ENCODE assay signal across 20 cellular contexts in the genomic region with DNA sequence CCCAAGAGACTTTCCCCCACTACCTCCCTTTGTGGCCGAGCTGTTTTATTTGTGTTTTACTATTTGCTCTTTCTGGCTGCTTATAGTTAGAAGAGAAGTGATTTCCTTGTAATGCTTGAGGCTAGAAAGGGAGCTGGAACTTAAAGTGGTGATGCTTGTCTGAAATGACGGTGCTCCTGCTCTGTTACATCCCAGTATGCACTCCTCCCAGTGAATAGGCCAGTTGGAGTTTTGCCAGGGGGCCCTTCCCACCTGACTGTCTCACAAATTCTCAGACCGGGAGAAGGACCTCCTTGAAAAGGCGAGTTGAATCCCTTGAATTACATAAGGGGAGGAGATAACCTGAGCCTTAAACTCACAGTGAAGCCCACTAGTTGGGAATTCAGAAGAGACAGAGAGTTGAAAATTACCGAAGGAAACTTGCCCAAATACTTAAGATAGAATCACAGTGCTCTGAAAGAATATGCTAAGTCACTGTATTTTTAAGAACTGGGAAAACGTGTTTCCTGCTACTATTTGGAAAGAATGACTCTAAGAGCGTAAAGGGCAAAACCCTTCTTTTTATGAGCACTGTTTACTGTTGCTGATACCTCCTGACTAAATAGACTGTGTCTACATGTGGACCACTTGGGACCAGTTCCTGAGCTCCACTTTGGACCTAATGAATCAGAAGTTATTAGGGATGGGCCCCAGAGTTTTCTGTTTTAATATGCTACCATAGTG.
DNase-seq lines count a peak whose midpoint lies in the region; ATAC-seq, FAIRE-seq and TF ChIP-seq lines count a peak whose summit lies in the region.
"Had no signal": no experiment of that assay in that cellular context is flagged by ENCODE, and none has a peak within 500 bp of the region (broad histone marks: within the 10 kb centered on the region; RNA-seq: fewer than 3 reads in every experiment).

No MANE protein-coding gene starts in this region.

- ATAC-seq in K562 (no peak), upper lobe of right lung (peak; percentile 31), psoas muscle (no peak), HG02571 (IDR thresholded peaks at IDR 0.05; ENCODE audit: unreplicated experiment) (no peak)
- no peak for ATAC-seq in activated T-helper 17 cell treated with anti-CD3 and anti-CD28 coated beads, Interleukin-2, amount 50 U/mL, for 72 hours (replicated peaks)
- ATAC-seq: Panc1 had no signal

- H3K36me3 ChIP-seq in mammary epithelial cell (ENCODE audit: insufficient read depth, low read length) (no peaks in the 10 kb centered on the region), K562 (ENCODE audit: control insufficient read depth, insufficient read depth, low read length) (no peaks in the 10 kb centered on the region), upper lobe of right lung (no peaks in the 10 kb centered on the region), psoas muscle (ENCODE audit: insufficient read depth in 1 of 2, low read depth in 1 of 2) (no peaks in the 10 kb centered on the region)
- H3K36me3 ChIP-seq: BLaER1 treated with 17β-estradiol and CSF1 and Interleukin-3, amounts not matched to agents 10 nM and 100 nM had no signal

- peaks cover 7% of the 10 kb centered on the region for H3K9me3 Mint-ChIP-seq in neural crest cell
- H3K9me3 Mint-ChIP-seq in activated T-helper 17 cell treated with anti-CD3 and anti-CD28 coated beads, Interleukin-2, amount 50 U/mL, for 72 hours: peaks cover 4% of the 10 kb centered on the region

- H3K79me2 ChIP-seq in mammary epithelial cell (ENCODE audit: insufficient read depth, low read length): no peaks in the 10 kb centered on the region
- H3K79me2 ChIP-seq in K562 (ENCODE audit: control insufficient read depth, insufficient read depth, low read length): no peaks in the 10 kb centered on the region

- in situ Hi-C loops in T47D (cut with HindIII; ENCODE audit: low pct_unique_long_range_greater_than_20kb, low sequenced_read_pairs): no loop called here
- in situ Hi-C loops in mammary epithelial cell (cut with MboI; ENCODE audit: low sequenced_read_pairs in 2 of 2): no loop called here
- in situ Hi-C loops in K562 (cut with MboI): no loop called here

- TF ChIP-seq RAD21 in K562 (CRISPR knock-in tag; conservative IDR thresholded peaks at IDR 0.05 in 1 of 2, IDR thresholded peaks at IDR 0.05 in 1 of 2): no peak

- H3K36me3 Mint-ChIP-seq in neural crest cell (ENCODE audit: low read depth): peaks cover 2% of the 10 kb centered on the region
- no peaks in the 10 kb centered on the region for H3K36me3 Mint-ChIP-seq in activated T-helper 17 cell treated with anti-CD3 and anti-CD28 coated beads, Interleukin-2, amount 50 U/mL, for 72 hours (ENCODE audit: low read depth)

- TF ChIP-seq POLR2A in K562 (conservative IDR thresholded peaks at IDR 0.05): no peak

- H3K4me3 Mint-ChIP-seq in neural crest cell: no peak overlapping the region
- no peak overlapping the region for H3K4me3 Mint-ChIP-seq in activated T-helper 17 cell treated with anti-CD3 and anti-CD28 coated beads, Interleukin-2, amount 50 U/mL, for 72 hours

- H3K4me1 Mint-ChIP-seq in neural crest cell: peaks cover 4% of the 10 kb centered on the region
- H3K4me1 Mint-ChIP-seq in activated T-helper 17 cell treated with anti-CD3 and anti-CD28 coated beads, Interleukin-2, amount 50 U/mL, for 72 hours: no peaks in the 10 kb centered on the region

- H3K4me2 ChIP-seq in mammary epithelial cell (ENCODE audit: insufficient read depth, low read depth, low read length) (no peak overlapping the region), K562 (ENCODE audit: insufficient read depth, low read length) (no peak overlapping the region)

- dilution Hi-C loops in mammary epithelial cell (cut with HindIII; ENCODE audit: low sequenced_read_pairs): no loop called here

- 53% methylated on average over 6 of the region's 7 CpGs for WGBS in mammary epithelial cell (ENCODE audit: low coverage, missing lambda C conversion rate)
- 0% methylated on average over 7 of the region's 7 CpGs for WGBS in K562 (ENCODE audit: insufficient coverage, low coverage, missing lambda C conversion rate)
- 48 to 66% (median 64%) methylated on average over 7 of the region's 7 CpGs for WGBS in psoas muscle, 3 donors

- H3K27me3 Mint-ChIP-seq in neural crest cell (ENCODE audit: low read depth): no peaks in the 10 kb centered on the region
- H3K27me3 Mint-ChIP-seq in activated T-helper 17 cell treated with anti-CD3 and anti-CD28 coated beads, Interleukin-2, amount 50 U/mL, for 72 hours: peaks cover 18% of the 10 kb centered on the region

- H3K27ac Mint-ChIP-seq in neural crest cell (ENCODE audit: unreplicated experiment): peak overlapping the region; percentile 78
- no peak overlapping the region for H3K27ac Mint-ChIP-seq in activated T-helper 17 cell treated with anti-CD3 and anti-CD28 coated beads, Interleukin-2, amount 50 U/mL, for 72 hours

- no peak for FAIRE-seq in K562 (lab: Jason Lieb, UNC)
- FAIRE-seq: A204.1, GM12891, GM18507 had no signal

- intact Hi-C loops in mammary epithelial cell (cut with micrococcal nuclease) (no loop called here), K562 (cut with micrococcal nuclease) (no loop called here), upper lobe of right lung (cut with DNase I) (no loop called here), psoas muscle (cut with DNase I) (no loop called here)

- H3K9me1 ChIP-seq in K562 (ENCODE audit: control insufficient read depth, insufficient read depth, low read length): no peaks in the 10 kb centered on the region

- TF ChIP-seq CTCF in mammary epithelial cell (conservative IDR thresholded peaks at IDR 0.05 in 1 of 2, IDR thresholded peaks at IDR 0.05 in 1 of 2; ENCODE audit: extremely low read depth in 1 of 2, insufficient read depth in 1 of 2, low read depth in 1 of 2, low read length in 2 of 2) (no peak), K562 (IDR thresholded peaks at IDR 0.05 in 2 of 3, conservative IDR thresholded peaks at IDR 0.05 in 1 of 3; ENCODE audit: insufficient read depth in 2 of 3, low read depth in 1 of 3, low read length in 3 of 3) (no peak), neural crest cell (conservative IDR thresholded peaks at IDR 0.05) (no peak), upper lobe of right lung (IDR thresholded peaks at IDR 0.05) (no peak), psoas muscle (IDR thresholded peaks at IDR 0.05) (no peak)

- H2AFZ ChIP-seq in mammary epithelial cell (ENCODE audit: low read depth, low read length) (no peak overlapping the region), K562 (ENCODE audit: low read depth, low read length) (no peak overlapping the region)
- H2AFZ ChIP-seq: GM23248 had no signal

- POLR2A ChIA-PET in K562 (lab: Yijun Ruan, JAX): interaction anchor here (0.6 kb wide), 1 partner anchor 27 kb away, joined by 3 read pairs; no protein-coding TSS in a partner anchor

- CTCF ChIA-PET in mammary epithelial cell (lab: Charles Lee; ENCODE audit: low non-redundant PET): no interaction called here
- CTCF ChIA-PET in K562 (lab: Yijun Ruan, JAX; ENCODE audit: low intra/inter-chr PET ratio): no interaction called here

- H3K9me3 ChIP-seq in mammary epithelial cell (replicated peaks; ENCODE audit: insufficient read depth, low read length): peaks cover 5% of the 10 kb centered on the region
- H3K9me3 ChIP-seq in K562 (replicated peaks; ENCODE audit: control insufficient read depth, insufficient read depth, low read depth, low read length): no peaks in the 10 kb centered on the region
- no peaks in the 10 kb centered on the region for H3K9me3 ChIP-seq in upper lobe of right lung
- H3K9me3 ChIP-seq in psoas muscle: no peaks in the 10 kb centered on the region

- H4K20me1 ChIP-seq in mammary epithelial cell (ENCODE audit: insufficient read depth, low read length): no peaks in the 10 kb centered on the region
- no peaks in the 10 kb centered on the region for H4K20me1 ChIP-seq in K562 (replicated peaks; ENCODE audit: control insufficient read depth, insufficient read depth, low read length)
- H4K20me1 ChIP-seq: BLaER1 treated with 17β-estradiol and CSF1 and Interleukin-3, amounts not matched to agents 10 nM and 100 nM had no signal

- BruUV-seq in mammary epithelial cell (replicated peaks; lab: Mats Ljungman, UMichigan): no TSS peak
- no TSS peak for BruUV-seq in K562 (replicated peaks; lab: Mats Ljungman, UMichigan)

- DNase-seq in T47D (ENCODE audit: low read depth in 1 of 2, low spot score in 1 of 2) (peak; percentile 26 to 95), mammary epithelial cell (no peak), K562 (ENCODE audit: extremely low read depth in 1 of 4, low spot score in 3 of 4) (no peak), neural crest cell (ENCODE audit: low read depth, low spot score) (no peak), upper lobe of right lung (no peak), psoas muscle (no peak)
- DNase-seq: GF-D8, GM23248, HCEC 1CT, KG1, NCI-H1417 treated with DMSO at 0.1 percent for 48 hours, NCI-H2029, NCI-H510A treated with DMSO at 0.1 percent for 48 hours had no signal

- no peak overlapping the region for H3K27ac ChIP-seq in mammary epithelial cell (ENCODE audit: insufficient read depth, low read depth, low read length)
- no peak overlapping the region for H3K27ac ChIP-seq in K562 (ENCODE audit: extremely low read depth, low read depth, low read length)
- H3K27ac ChIP-seq in upper lobe of right lung: no peak overlapping the region
- H3K27ac ChIP-seq in psoas muscle: no peak overlapping the region
- H3K27ac ChIP-seq: BLaER1 treated with 17β-estradiol and CSF1 and Interleukin-3, amounts not matched to agents 10 nM and 100 nM; GM23248 had no signal

- H3K9ac ChIP-seq in mammary epithelial cell (ENCODE audit: insufficient read depth, low read length): no peak overlapping the region
- H3K9ac ChIP-seq in K562 (ENCODE audit: insufficient read depth in 1 of 2, low read depth in 2 of 2, low read length in 2 of 2): no peak overlapping the region
- H3K9ac ChIP-seq: BLaER1 treated with 17β-estradiol and CSF1 and Interleukin-3, amounts not matched to agents 10 nM and 100 nM; GM23248 had no signal

- no peaks in the 10 kb centered on the region for H3K4me1 ChIP-seq in mammary epithelial cell (ENCODE audit: insufficient read depth, low read length)
- H3K4me1 ChIP-seq in K562 (replicated peaks in 1 of 2; ENCODE audit: control insufficient read depth in 2 of 2, insufficient read depth in 2 of 2, low read length in 2 of 2): 0 out of 5 replicates have a peak, but pooled peaks cover 0 to 2% of the 10 kb centered on the region in 2 experiments
- H3K4me1 ChIP-seq in upper lobe of right lung: no peaks in the 10 kb centered on the region
- no peaks in the 10 kb centered on the region for H3K4me1 ChIP-seq in psoas muscle
- H3K4me1 ChIP-seq: BLaER1 treated with 17β-estradiol and CSF1 and Interleukin-3, amounts not matched to agents 10 nM and 100 nM had no signal

- H3K27me3 ChIP-seq in mammary epithelial cell (ENCODE audit: insufficient read depth, low read length) (no peaks in the 10 kb centered on the region), K562 (ENCODE audit: control insufficient read depth in 2 of 2, insufficient read depth in 2 of 2, low read length in 2 of 2) (no peaks in the 10 kb centered on the region; a peak in 1 of 5 replicates), upper lobe of right lung (no peaks in the 10 kb centered on the region), psoas muscle (ENCODE audit: insufficient read depth in 3 of 3, low read length in 2 of 3) (peaks cover 0 to 4% (median 3%) of the 10 kb centered on the region in 3 donors)
- H3K27me3 ChIP-seq: BLaER1 treated with 17β-estradiol and CSF1 and Interleukin-3, amounts not matched to agents 10 nM and 100 nM had no signal

- TF ChIP-seq EP300 in K562 (IDR thresholded peaks at IDR 0.05; ENCODE audit: low read length): no peak

- no peak overlapping the region for H3K4me3 ChIP-seq in mammary epithelial cell (replicated peaks in 1 of 3; ENCODE audit: insufficient read depth in 1 of 3, low read depth in 2 of 3, low read length in 3 of 3)
- H3K4me3 ChIP-seq in K562: no peak overlapping the region
- H3K4me3 ChIP-seq in upper lobe of right lung: no peak overlapping the region
- no peak overlapping the region for H3K4me3 ChIP-seq in psoas muscle
- H3K4me3 ChIP-seq: BLaER1 treated with 17β-estradiol and CSF1 and Interleukin-3, amounts not matched to agents 10 nM and 100 nM; GM23248 had no signal

Comparison
In these comparisons a context has a peak if more than half of its experiments do, and no peak if none do; other contexts are left out.
1. DNase-seq: peak in T47D (2 of 2); none in mammary epithelial cell (single experiment), K562 (0 of 4), neural crest cell (single experiment), upper lobe of right lung (single experiment) and psoas muscle (0 of 2).